8 cellular contexts compared by ENCODE assay signal in the genomic region with DNA sequence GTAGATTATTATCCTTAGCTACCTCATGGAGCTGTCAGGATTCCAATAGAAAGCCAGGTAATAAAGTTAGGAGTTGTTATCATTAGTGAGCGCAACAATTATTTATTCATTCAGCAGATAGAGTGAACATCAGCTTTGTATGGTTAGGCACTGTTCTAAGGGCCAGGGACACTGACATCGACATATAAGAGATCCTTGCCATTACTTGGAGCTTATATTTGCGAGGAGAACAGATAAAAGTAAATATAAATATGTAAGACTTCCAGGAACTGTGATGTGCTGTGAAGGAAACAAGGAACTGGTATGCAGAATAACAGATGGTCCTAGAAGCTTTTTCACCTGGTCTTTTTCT. TPM values are rescaled to one million over a fixed set of nuclear protein-coding genes. Genes with fewer than 3 reads are reported as not detected.
DNase-seq lines count a peak whose midpoint lies in the region; ATAC-seq and TF ChIP-seq lines count a peak whose summit lies in the region.

No MANE protein-coding gene starts in this region.

- TF ChIP-seq CTCF in DOHH2 (IDR thresholded peaks at IDR 0.05; ENCODE audit: low read depth, low read length, poor library complexity, severe bottlenecking) (no peak), RWPE2 (IDR thresholded peaks at IDR 0.05; ENCODE audit: poor library complexity, severe bottlenecking) (no peak), parathyroid adenoma (IDR thresholded peaks at IDR 0.05) (no peak)

- no peak for DNase-seq in RWPE2 (ENCODE audit: low spot score)
- no peak for DNase-seq in NCI-H748 treated with DMSO at 0.1 percent for 48 hours (lab: John Stamatoyannopoulos, UW)
- no peak for DNase-seq in RPMI8226
- no peak for DNase-seq in mesenteric fat pad (ENCODE audit: low spot score)

- H3K79me2 ChIP-seq in DOHH2 (ENCODE audit: control insufficient read depth, low read length) (peaks cover 97% of the 10 kb centered on the region), parathyroid adenoma (peaks cover 26% of the 10 kb centered on the region)

- H3K9me3 ChIP-seq in DOHH2 (ENCODE audit: control insufficient read depth, insufficient read depth, low read length) = no peaks in the 10 kb centered on the region
- H3K9me3 ChIP-seq in RWPE2 (ENCODE audit: severe bottlenecking) = no peaks in the 10 kb centered on the region
- no peaks in the 10 kb centered on the region for H3K9me3 ChIP-seq in esophagus (ENCODE audit: control insufficient read depth in 2 of 2, insufficient read depth in 1 of 2, low read depth in 1 of 2, low read length in 1 of 2)
- no peaks in the 10 kb centered on the region for H3K9me3 ChIP-seq in parathyroid adenoma (ENCODE audit: control insufficient read depth, low read length)

- peak overlapping the region; percentile 95 for H2AFZ ChIP-seq in parathyroid adenoma

- no peaks in the 10 kb centered on the region for H3K27me3 ChIP-seq in DOHH2 (ENCODE audit: control insufficient read depth, low read length)
- no peaks in the 10 kb centered on the region for H3K27me3 ChIP-seq in RWPE2 (ENCODE audit: insufficient read depth, poor library complexity, severe bottlenecking)
- no peaks in the 10 kb centered on the region for H3K27me3 ChIP-seq in esophagus (ENCODE audit: control insufficient read depth in 1 of 2, insufficient read depth in 2 of 2, low read length in 2 of 2)
- no peaks in the 10 kb centered on the region for H3K27me3 ChIP-seq in parathyroid adenoma (ENCODE audit: control insufficient read depth, insufficient read depth, low read length)

- peaks cover 14% of the 10 kb centered on the region; the same call in 1 of the 2 replicates for H4K20me1 ChIP-seq in DOHH2 (ENCODE audit: control insufficient read depth, insufficient read depth, low read depth, low read length)

- ATAC-seq in RWPE2 (ENCODE audit: low read depth) = no peak
- no peak for ATAC-seq in HG03139 (IDR thresholded peaks at IDR 0.05; ENCODE audit: unreplicated experiment)

- H3K4me2 ChIP-seq in DOHH2 (ENCODE audit: low read length) (peak overlapping the region; percentile 73), parathyroid adenoma (ENCODE audit: low read length) (peak overlapping the region; percentile 90)

- H3K9me2 ChIP-seq in DOHH2 (replicated peaks; ENCODE audit: control insufficient read depth, low read length) = no peaks in the 10 kb centered on the region

- WGBS in esophagus, 2 donors = 1 to 2% methylated on average over 3 of the region's 3 CpGs

- no peak overlapping the region for H3K9ac ChIP-seq in parathyroid adenoma

- peaks cover 37% of the 10 kb centered on the region for H3K36me3 ChIP-seq in DOHH2 (ENCODE audit: control insufficient read depth, low read length)
- peaks cover 33% of the 10 kb centered on the region for H3K36me3 ChIP-seq in RWPE2 (ENCODE audit: low read depth)
- peaks cover 0 to 2% of the 10 kb centered on the region in 2 donors for H3K36me3 ChIP-seq in esophagus (ENCODE audit: control insufficient read depth in 2 of 2, insufficient read depth in 2 of 2, low read length in 1 of 2)
- no peaks in the 10 kb centered on the region for H3K36me3 ChIP-seq in parathyroid adenoma (ENCODE audit: control insufficient read depth, insufficient read depth, low read length)

- H3K27ac ChIP-seq in DOHH2 (ENCODE audit: low read depth, low read length) (peak overlapping the region; percentile 48), RWPE2 (ENCODE audit: poor library complexity, severe bottlenecking) (peak overlapping the region; percentile 65), esophagus (ENCODE audit: low read depth in 2 of 2, low read length in 1 of 2) (peak overlapping the region; percentile 75 to 94), parathyroid adenoma (peak overlapping the region; percentile 89)

- H3K4me3 ChIP-seq in DOHH2 (ENCODE audit: low read length) (peak overlapping the region; percentile 98), RWPE2 (ENCODE audit: severe bottlenecking) (peak overlapping the region; percentile 57), esophagus (ENCODE audit: low read depth in 1 of 2, low read length in 2 of 2) (peak overlapping the region; percentile 56 to 90), parathyroid adenoma (ENCODE audit: low read depth, low read length) (peak overlapping the region; percentile 84)

- H3K4me1 ChIP-seq in DOHH2 (ENCODE audit: control insufficient read depth, low read length) (peaks cover 59% of the 10 kb centered on the region), RWPE2 (ENCODE audit: insufficient read depth, poor library complexity, severe bottlenecking) (peaks cover 26% of the 10 kb centered on the region), esophagus (ENCODE audit: control insufficient read depth in 2 of 2, insufficient read depth in 2 of 2, low read length in 1 of 2) (no peaks in the 10 kb centered on the region), parathyroid adenoma (peaks cover 4% of the 10 kb centered on the region)

- peaks cover 13% of the 10 kb centered on the region for H3F3A ChIP-seq in DOHH2 (ENCODE audit: control insufficient read depth, insufficient read depth)

RNA-seq across cellular contexts. Expression of a gene that starts 0.5 kb away (rescaled TPM):
- 10 to 100 TPM in 1 of 2 donors, 1 to 10 TPM in 1; 5.3 to 10.8 TPM for polyA plus RNA-seq in esophagus
- total RNA-seq in mesenteric fat pad = 10.0 TPM

RNA-seq across cellular contexts. Expression of a gene that starts 0.7 kb away (rescaled TPM):
- polyA plus RNA-seq in esophagus = 10 to 100 TPM; 12.1 to 12.6 TPM
- 24.8 TPM for total RNA-seq in mesenteric fat pad

RNA-seq across cellular contexts. Expression of a gene that starts 54.2 kb away (rescaled TPM):
- polyA plus RNA-seq in esophagus = 10 to 100 TPM; 41.4 to 45.6 TPM
- 99.3 TPM for total RNA-seq in mesenteric fat pad

RNA-seq across cellular contexts. Expression of a gene that starts 54.4 kb away (rescaled TPM):
- polyA plus RNA-seq in esophagus = 10 to 100 TPM in 1 of 2 donors, 1 to 10 TPM in 1; 6.5 to 14.9 TPM
- 18.1 TPM for total RNA-seq in mesenteric fat pad
